10 cellular contexts compared by ENCODE assay signal in genomic region chr10:114110174-114110972, GRCh38.
DNase-seq lines count a peak whose midpoint lies in the region; ATAC-seq and TF ChIP-seq lines count a peak whose summit lies in the region.
"Had no signal": no experiment of that assay in that cellular context is flagged by ENCODE, and none has a peak within 500 bp of the region (broad histone marks: within the 10 kb centered on the region; RNA-seq: fewer than 3 reads in every experiment).

No MANE protein-coding gene starts in this region.

- H3K9me2 ChIP-seq in DOHH2 (replicated peaks; ENCODE audit: control insufficient read depth, low read length) = no peaks in the 10 kb centered on the region

- no peak overlapping the region for H3K4me2 ChIP-seq in DOHH2 (ENCODE audit: low read length)

- DNase-seq in HuH-7 (ENCODE audit: low spot score) (peak; percentile 21), astrocyte of the hippocampus (ENCODE audit: low read depth, low spot score) (peak; percentile 12), posterior vena cava (ENCODE audit: low spot score) (no peak), NCI-H526 treated with DMSO at 0.1 percent for 48 hours (lab: John Stamatoyannopoulos, UW) (no peak)
- DNase-seq in activated CD4-positive, alpha-beta T cell treated with anti-CD3 and anti-CD28 coated beads for 1 hour = no peak
- DNase-seq: activated CD4-positive, alpha-beta T cell treated with anti-CD3 and anti-CD28 coated beads for 4 hours; NCI-H510A treated with DMSO at 0.1 percent for 48 hours had no signal

- ATAC-seq in GM19351 (IDR thresholded peaks at IDR 0.05; ENCODE audit: unreplicated experiment) = no peak

- H3K9me3 ChIP-seq in DOHH2 (ENCODE audit: control insufficient read depth, insufficient read depth, low read length) = no peaks in the 10 kb centered on the region
- H3K9me3 ChIP-seq in liver (ENCODE audit: control insufficient read depth in 4 of 4, low read length in 3 of 4) = no peaks in the 10 kb centered on the region

- TF ChIP-seq CTCF in DOHH2 (IDR thresholded peaks at IDR 0.05; ENCODE audit: low read depth, low read length, poor library complexity, severe bottlenecking) = peak; percentile 34
- TF ChIP-seq CTCF in liver (IDR thresholded peaks at IDR 0.05; ENCODE audit: low read depth, low read length, missing input control) = peak; percentile 12

- TF ChIP-seq RAD21 in liver (IDR thresholded peaks at IDR 0.05) = peak; percentile 35 to 55

- H3K9ac ChIP-seq in liver (ENCODE audit: low read depth in 1 of 2, low read length in 2 of 2) = no peak overlapping the region

- H4K20me1 ChIP-seq in DOHH2 (ENCODE audit: control insufficient read depth, insufficient read depth, low read depth, low read length) = no peaks in the 10 kb centered on the region

- H3K4me3 ChIP-seq in DOHH2 (ENCODE audit: low read length) (no peak overlapping the region), liver (ENCODE audit: low read depth in 1 of 3, low read length in 3 of 3) (no peak overlapping the region)

- no peaks in the 10 kb centered on the region for H3F3A ChIP-seq in DOHH2 (ENCODE audit: control insufficient read depth, insufficient read depth)

- H3K27me3 ChIP-seq in DOHH2 (ENCODE audit: control insufficient read depth, low read length) = peaks cover 11% of the 10 kb centered on the region; the same call in 1 of the 2 replicates
- no peaks in the 10 kb centered on the region for H3K27me3 ChIP-seq in liver (ENCODE audit: control insufficient read depth in 4 of 4, insufficient read depth in 4 of 4, low read length in 3 of 4)

- WGBS in liver = 82% methylated on average over 5 of the region's 5 CpGs

- H3K36me3 ChIP-seq in DOHH2 (ENCODE audit: control insufficient read depth, low read length) = no peaks in the 10 kb centered on the region
- H3K36me3 ChIP-seq in liver (ENCODE audit: control insufficient read depth in 4 of 4, insufficient read depth in 3 of 4, low read depth in 1 of 4, low read length in 3 of 4) = no peaks in the 10 kb centered on the region

- H3K27ac ChIP-seq in DOHH2 (ENCODE audit: low read depth, low read length) (no peak overlapping the region), liver (ENCODE audit: low read depth in 1 of 2, low read length in 2 of 2) (no peak overlapping the region)

- intact Hi-C loops in posterior vena cava (cut with DNase I) = no loop called here

- H3K79me2 ChIP-seq in DOHH2 (ENCODE audit: control insufficient read depth, low read length) = no peaks in the 10 kb centered on the region

- H3K4me1 ChIP-seq in DOHH2 (ENCODE audit: control insufficient read depth, low read length) = no peaks in the 10 kb centered on the region
- no peaks in the 10 kb centered on the region for H3K4me1 ChIP-seq in liver (ENCODE audit: control insufficient read depth in 4 of 4, insufficient read depth in 4 of 4, low read length in 3 of 4)

TF ChIP-seq in liver, 16 proteins besides CTCF, POLR2A, EP300 and RAD21:
- no peak for TF ChIP-seq FOXA1 (IDR thresholded peaks at IDR 0.05)
- no peak for TF ChIP-seq HNF4G (IDR thresholded peaks at IDR 0.05)
- no peak for TF ChIP-seq YY1 (IDR thresholded peaks at IDR 0.05)

Comparison
In these comparisons a context has a peak if more than half of its experiments do, and no peak if none do; other contexts are left out.
1. DNase-seq: peak in HuH-7 (single experiment) and astrocyte of the hippocampus (single experiment); none in posterior vena cava (single experiment), activated CD4-positive, alpha-beta T cell treated with anti-CD3 and anti-CD28 coated beads for 1 hour (single experiment) and NCI-H526 treated with DMSO at 0.1 percent for 48 hours (single experiment).